ENCODE assay signal across 11 cellular contexts in genomic region chr11:2178055-2178773, GRCh38. TPM values are rescaled to one million over a fixed set of nuclear protein-coding genes. Genes with fewer than 3 reads are reported as not detected.
DNase-seq lines count a peak whose midpoint lies in the region; ATAC-seq, FAIRE-seq and TF ChIP-seq lines count a peak whose summit lies in the region.
"Not testable (repeated sequence)": the region's sequence is repeated elsewhere in the genome, so short reads cannot be mapped to it uniquely, and the experiment has no call there.
"Had no signal": no experiment of that assay in that cellular context is flagged by ENCODE, and none has a peak within 500 bp of the region (broad histone marks: within the 10 kb centered on the region; RNA-seq: fewer than 3 reads in every experiment).

No MANE protein-coding gene starts in this region.

- H3K27me3 ChIP-seq in BLaER1; HCT116 (ENCODE audit: insufficient read depth, low read length); astrocyte (ENCODE audit: insufficient read depth, low read length); fibroblast of lung (ENCODE audit: control insufficient read depth, insufficient read depth, low read length): not testable (repeated sequence)
- H3K27me3 ChIP-seq in HepG2 (ENCODE audit: control insufficient read depth in 1 of 2, insufficient read depth in 2 of 2, low read length in 2 of 2): peaks cover 24 to 72% of the 10 kb centered on the region in 2 experiments

- H3K4me1 Mint-ChIP-seq in astrocyte (ENCODE audit: low read depth, unreplicated experiment) (peaks cover 10% of the 10 kb centered on the region), type B pancreatic cell (ENCODE audit: unreplicated experiment) (peaks cover 17% of the 10 kb centered on the region)
- H3K4me1 Mint-ChIP-seq in neural crest cell: not testable (repeated sequence)

- H3K36me3 ChIP-seq in BLaER1; HCT116 (ENCODE audit: control insufficient read depth in 1 of 2, insufficient read depth in 2 of 2, low read length in 2 of 2); astrocyte (ENCODE audit: insufficient read depth, low read length); fibroblast of lung (ENCODE audit: control insufficient read depth, insufficient read depth, low read length); HepG2 (replicated peaks in 1 of 2; ENCODE audit: control insufficient read depth in 1 of 2, insufficient read depth in 2 of 2, low read length in 2 of 2): not testable (repeated sequence)

- in situ Hi-C loops in HepG2 (cut with HindIII; ENCODE audit: extremely low pct_ligation_motif_present, low pct_unique_long_range_greater_than_20kb): not testable (repeated sequence)

- not testable (repeated sequence) for TF ChIP-seq POLR2A in HCT116 (IDR thresholded peaks at IDR 0.05; ENCODE audit: borderline replicate concordance, extremely low read depth, insufficient read depth, insufficient read length); HepG2 (IDR thresholded peaks at IDR 0.05; ENCODE audit: insufficient read depth in 1 of 2, low read depth in 2 of 2, low read length in 2 of 2)

- TF ChIP-seq RAD21 in HCT116 (IDR thresholded peaks at IDR 0.05; ENCODE audit: low read depth); HepG2 (CRISPR knock-in tag; IDR thresholded peaks at IDR 0.05): not testable (repeated sequence)

- not testable (repeated sequence) for H3K9me2 ChIP-seq in HCT116 (ENCODE audit: insufficient read depth)

- FAIRE-seq in astrocyte (lab: Jason Lieb, UNC); HepG2 (lab: Jason Lieb, UNC): not testable (repeated sequence)

- H3K4me1 ChIP-seq in BLaER1: peaks cover 36% of the 10 kb centered on the region
- H3K4me1 ChIP-seq in HCT116 (ENCODE audit: control insufficient read depth in 1 of 2, insufficient read depth in 2 of 2, low read length in 2 of 2): peaks cover 30 to 63% of the 10 kb centered on the region in 2 experiments
- peaks cover 30% of the 10 kb centered on the region for H3K4me1 ChIP-seq in astrocyte (ENCODE audit: insufficient read depth, low read length)
- H3K4me1 ChIP-seq in fibroblast of lung (ENCODE audit: control insufficient read depth, extremely low read depth, insufficient read depth, low read length): not testable (repeated sequence)
- peaks cover 17% of the 10 kb centered on the region for H3K4me1 ChIP-seq in HepG2 (ENCODE audit: insufficient read depth, low read length)

- H3K9ac ChIP-seq in BLaER1; astrocyte (ENCODE audit: low read length); fibroblast of lung (ENCODE audit: insufficient read depth, low read length); HepG2 (ENCODE audit: insufficient read depth, low read depth, low read length): not testable (repeated sequence)
- peak overlapping the region; percentile 43; the same call in 1 of the 2 replicates for H3K9ac ChIP-seq in HCT116 (ENCODE audit: low read length)

- POLR2A ChIA-PET in HCT116 (lab: Charles Lee); HepG2 (lab: Yijun Ruan, JAX): not testable (repeated sequence)

- CTCF ChIA-PET in HCT116 (lab: Charles Lee): interaction anchor here (0.9 to 1.0 kb wide), 2 partner anchors 9 kb away, joined by 3 read pairs; no protein-coding TSS in a partner anchor
- CTCF ChIA-PET in HepG2 (lab: Yijun Ruan, JAX; ENCODE audit: low intra/inter-chr PET ratio, low total read pairs): not testable (repeated sequence)

- DNase-seq in HCT116 (ENCODE audit: low read depth, low spot score); HepG2 (ENCODE audit: low spot score); neural crest cell (ENCODE audit: low read depth, low spot score); type B pancreatic cell (ENCODE audit: extremely low spot score, unreplicated experiment): not testable (repeated sequence)
- DNase-seq in NCI-H226 (peak; percentile 12), astrocyte (ENCODE audit: low read depth) (peak; percentile 29), fibroblast of lung (ENCODE audit: low read depth in 2 of 2) (peak; percentile 26 to 29)

- H3K9me3 Mint-ChIP-seq in astrocyte (ENCODE audit: unreplicated experiment); neural crest cell; type B pancreatic cell: not testable (repeated sequence)

- WGBS in HepG2 (ENCODE audit: low lambda C conversion rate): 12% methylated on average over 10 of the region's 16 CpGs

- ATAC-seq in HCT116: peak; percentile 0; the same call in 1 of the 2 replicates
- ATAC-seq in HepG2: not testable (repeated sequence)

- not testable (repeated sequence) for H3K9me3 ChIP-seq in BLaER1; HCT116 (ENCODE audit: control insufficient read depth in 1 of 2, insufficient read depth in 1 of 2, low read depth in 1 of 2, low read length in 2 of 2); astrocyte (ENCODE audit: insufficient read depth, low read depth, low read length); fibroblast of lung (ENCODE audit: control insufficient read depth, insufficient read depth, low read depth, low read length); HepG2 (ENCODE audit: low read length)

- H3K79me2 ChIP-seq in HCT116 (ENCODE audit: insufficient read depth, low read length); astrocyte (ENCODE audit: insufficient read depth, low read length); fibroblast of lung (ENCODE audit: control insufficient read depth, insufficient read depth, low read length); HepG2 (ENCODE audit: insufficient read depth, low read length): not testable (repeated sequence)

- not testable (repeated sequence) for H2AFZ ChIP-seq in HCT116 (ENCODE audit: low read depth, low read length, poor library complexity, severe bottlenecking); astrocyte (ENCODE audit: low read depth, low read length); fibroblast of lung (ENCODE audit: low read length); HepG2 (ENCODE audit: low read length)

- H3K4me3 ChIP-seq in BLaER1; astrocyte (ENCODE audit: insufficient read depth, low read depth, low read length); fibroblast of lung (replicated peaks in 1 of 4; ENCODE audit: control extremely low read depth in 1 of 4, insufficient read depth in 1 of 4, low read depth in 3 of 4, low read length in 4 of 4); HepG2 (replicated peaks in 1 of 3; ENCODE audit: insufficient read depth in 1 of 3, low read depth in 2 of 3, low read length in 3 of 3): not testable (repeated sequence)
- peak overlapping the region in 1 of 2 experiments; percentile 30; a peak in 1 of 4 replicates for H3K4me3 ChIP-seq in HCT116 (replicated peaks in 1 of 2; ENCODE audit: low read depth in 1 of 2, low read length in 2 of 2)

- TF ChIP-seq EP300 in HepG2 (IDR thresholded peaks at IDR 0.05; ENCODE audit: low read depth in 2 of 2, low read length in 2 of 2); HepG2 (CRISPR knock-in tag; IDR thresholded peaks at IDR 0.05; ENCODE audit: borderline replicate concordance): not testable (repeated sequence)

- not testable (repeated sequence) for H3K4me3 Mint-ChIP-seq in astrocyte (ENCODE audit: unreplicated experiment); neural crest cell
- peak overlapping the region; percentile 41 for H3K4me3 Mint-ChIP-seq in type B pancreatic cell

- RAD21 ChIA-PET in HCT116 (lab: Charles Lee; ENCODE audit: low non-redundant PET in 1 of 2, low total read pairs in 2 of 2, uncharacterized antibody in 2 of 2, unreplicated experiment in 2 of 2): not testable (repeated sequence)

- TF ChIP-seq CTCF in HCT116 (IDR thresholded peaks at IDR 0.05 in 2 of 3, conservative IDR thresholded peaks at IDR 0.05 in 1 of 3; ENCODE audit: borderline replicate concordance in 1 of 3, insufficient read depth in 1 of 3, low read depth in 2 of 3, low read length in 2 of 3); astrocyte (IDR thresholded peaks at IDR 0.05; ENCODE audit: insufficient read depth, low read depth, low read length); fibroblast of lung (conservative IDR thresholded peaks at IDR 0.05 in 1 of 2, IDR thresholded peaks at IDR 0.05 in 1 of 2; ENCODE audit: low read depth in 1 of 2, low read length in 2 of 2); HepG2 (CRISPR knock-in tag; IDR thresholded peaks at IDR 0.05); neural crest cell (conservative IDR thresholded peaks at IDR 0.05); type B pancreatic cell (conservative IDR thresholded peaks at IDR 0.05): not testable (repeated sequence)

- peaks cover 12% of the 10 kb centered on the region; the same call in 1 of the 2 replicates for H4K20me1 ChIP-seq in BLaER1
- not testable (repeated sequence) for H4K20me1 ChIP-seq in HCT116 (ENCODE audit: insufficient read depth); astrocyte (ENCODE audit: insufficient read depth, low read length); fibroblast of lung (ENCODE audit: control insufficient read depth, extremely low read depth, insufficient read depth, low read length); HepG2 (ENCODE audit: insufficient read depth, low read length)

- H3K27me3 Mint-ChIP-seq in astrocyte (ENCODE audit: low read depth, unreplicated experiment); neural crest cell (ENCODE audit: low read depth); type B pancreatic cell: not testable (repeated sequence)

- not testable (repeated sequence) for H3K27ac Mint-ChIP-seq in astrocyte (ENCODE audit: unreplicated experiment)
- H3K27ac Mint-ChIP-seq in neural crest cell (ENCODE audit: unreplicated experiment) (peak overlapping the region; percentile 9), type B pancreatic cell (peak overlapping the region; percentile 87)

- BruUV-seq in HCT116 (replicated peaks; lab: Mats Ljungman, UMichigan); HepG2 (replicated peaks; lab: Mats Ljungman, UMichigan): not testable (repeated sequence)

- not testable (repeated sequence) for H3K36me3 Mint-ChIP-seq in astrocyte (ENCODE audit: low read depth, unreplicated experiment); neural crest cell (ENCODE audit: low read depth); type B pancreatic cell

- H3K27ac ChIP-seq in BLaER1; HCT116 (ENCODE audit: low read depth, low read length); astrocyte (ENCODE audit: low read depth, low read length); fibroblast of lung (ENCODE audit: insufficient read depth, low read length); HepG2 (ENCODE audit: extremely low read length, insufficient read depth, low read length): not testable (repeated sequence)

- intact Hi-C loops in HCT116 (cut with micrococcal nuclease); HepG2 (cut with micrococcal nuclease; ENCODE audit: unreplicated experiment): not testable (repeated sequence)

- H3K4me2 ChIP-seq in BLaER1 (peak overlapping the region; percentile 77), HCT116 (ENCODE audit: low read length) (peak overlapping the region; percentile 90), astrocyte (ENCODE audit: low read length) (peak overlapping the region; percentile 63)
- H3K4me2 ChIP-seq in fibroblast of lung (ENCODE audit: extremely low read depth, insufficient read depth, low read length); HepG2 (ENCODE audit: low read depth, low read length): not testable (repeated sequence)

RNA-seq across cellular contexts. Expression of gene TH, which starts 6.6 kb away (rescaled TPM):
- total RNA-seq in HCT116 (2021; ENCODE audit: unreplicated experiment) (not detected), astrocyte (not detected in 2 replicates), fibroblast of lung (0.17 TPM in 1 of 2 replicates, not detected in the other), HepG2 (2016; rRNA removed; fragmentation: Illumina TruSeq; extraction: Trizol) (not detected in 2 replicates), neural crest cell (0.61 and 0.68 TPM in 2 replicates), type B pancreatic cell (ENCODE audit: low replicate concordance) (2.2 and 11.1 TPM in 2 replicates)
- polyA plus RNA-seq in HCT116 (2012): 0.31 TPM in 1 of 2 replicates, not detected in the other
- polyA plus RNA-seq in fibroblast of lung (not detected in 2 replicates), HepG2 (2011; rRNA removed) (0.36 and 0.42 TPM in 2 replicates)
- not detected in 2 replicates for polyA plus RNA-seq in fibroblast of lung (2012)
- not detected in 2 replicates for polyA minus RNA-seq in fibroblast of lung (ENCODE audit: low replicate concordance)
- not detected in 2 replicates for total RNA-seq in HepG2 (2016; cell fraction: cytosol; rRNA removed; fragmentation: Illumina TruSeq; extraction: Trizol; ENCODE audit: low read depth)
- total RNA-seq in HepG2 (2016; cell fraction: insoluble cytoplasmic fraction; rRNA removed; fragmentation: Illumina TruSeq; extraction: Trizol): not detected in 2 replicates
- total RNA-seq in HepG2 (2016; cell fraction: membrane; rRNA removed; fragmentation: Illumina TruSeq; extraction: Trizol): not detected in 2 replicates
- total RNA-seq in HepG2 (2016; cell fraction: nucleus; rRNA removed; fragmentation: Illumina TruSeq; extraction: Trizol): not detected in 2 replicates
- polyA plus RNA-seq in HepG2 (2011; cell fraction: cytosol; rRNA removed): 0.08 and 0.15 TPM in 2 replicates
- polyA plus RNA-seq in HepG2 (2011; cell fraction: nucleus; rRNA removed): 3.1 and 4.3 TPM in 2 replicates
- polyA plus RNA-seq in HepG2 (2012): not detected in 2 replicates
- not detected in 2 replicates for polyA plus RNA-seq in HepG2 (2016; cell fraction: cytosol; fragmentation: Illumina TruSeq; extraction: Trizol; ENCODE audit: low read depth)
- polyA plus RNA-seq in HepG2 (2016; cell fraction: insoluble cytoplasmic fraction; fragmentation: Illumina TruSeq; extraction: Trizol; ENCODE audit: low read depth): not detected in 2 replicates
- not detected in 2 replicates for polyA plus RNA-seq in HepG2 (2016; cell fraction: membrane; fragmentation: Illumina TruSeq; extraction: Trizol; ENCODE audit: low read depth)
- polyA plus RNA-seq in HepG2 (2016; cell fraction: nucleus; fragmentation: Illumina TruSeq; extraction: Trizol; ENCODE audit: insufficient read depth, low read depth): not detected in 2 replicates
- polyA minus RNA-seq in HepG2 (2011; rRNA and poly(A)+ RNA removed; ENCODE audit: low replicate concordance): not detected in 2 replicates
- not detected in 2 replicates for polyA minus RNA-seq in HepG2 (2011; cell fraction: cytosol; rRNA and poly(A)+ RNA removed)
- polyA minus RNA-seq in HepG2 (2011; cell fraction: nucleus; rRNA and poly(A)+ RNA removed): not detected in 2 replicates
- total RNA-seq: CD4-positive, alpha-beta memory T cell; H9; HFFc6 had no signal
- polyA plus RNA-seq: CD4-positive, alpha-beta memory T cell had no signal

RNA-seq across cellular contexts. Expression of gene INS, which starts 17.2 kb away (rescaled TPM):
- total RNA-seq in HCT116 (2021; ENCODE audit: unreplicated experiment) (0.44 TPM), astrocyte (not detected in 2 replicates), fibroblast of lung (not detected in 2 replicates), HepG2 (2016; rRNA removed; fragmentation: Illumina TruSeq; extraction: Trizol) (not detected in 2 replicates), neural crest cell (not detected in 2 replicates), type B pancreatic cell (ENCODE audit: low replicate concordance) (1,584 and 3,976 TPM in 2 replicates)
- not detected in 2 replicates for polyA plus RNA-seq in HCT116 (2012)
- polyA plus RNA-seq in fibroblast of lung (not detected in 2 replicates), HepG2 (2011; rRNA removed) (not detected in 2 replicates)
- not detected in 2 replicates for polyA plus RNA-seq in fibroblast of lung (2012)
- not detected in 2 replicates for polyA minus RNA-seq in fibroblast of lung (ENCODE audit: low replicate concordance)
- not detected in 2 replicates for total RNA-seq in HepG2 (2016; cell fraction: cytosol; rRNA removed; fragmentation: Illumina TruSeq; extraction: Trizol; ENCODE audit: low read depth)
- not detected in 2 replicates for total RNA-seq in HepG2 (2016; cell fraction: insoluble cytoplasmic fraction; rRNA removed; fragmentation: Illumina TruSeq; extraction: Trizol)
- total RNA-seq in HepG2 (2016; cell fraction: membrane; rRNA removed; fragmentation: Illumina TruSeq; extraction: Trizol): not detected in 2 replicates
- total RNA-seq in HepG2 (2016; cell fraction: nucleus; rRNA removed; fragmentation: Illumina TruSeq; extraction: Trizol): not detected in 2 replicates
- not detected in 2 replicates for polyA plus RNA-seq in HepG2 (2011; cell fraction: cytosol; rRNA removed)
- not detected in 2 replicates for polyA plus RNA-seq in HepG2 (2011; cell fraction: nucleus; rRNA removed)
- not detected in 2 replicates for polyA plus RNA-seq in HepG2 (2012)
- polyA plus RNA-seq in HepG2 (2016; cell fraction: cytosol; fragmentation: Illumina TruSeq; extraction: Trizol; ENCODE audit: low read depth): not detected in 2 replicates
- not detected in 2 replicates for polyA plus RNA-seq in HepG2 (2016; cell fraction: insoluble cytoplasmic fraction; fragmentation: Illumina TruSeq; extraction: Trizol; ENCODE audit: low read depth)
- not detected in 2 replicates for polyA plus RNA-seq in HepG2 (2016; cell fraction: membrane; fragmentation: Illumina TruSeq; extraction: Trizol; ENCODE audit: low read depth)
- polyA plus RNA-seq in HepG2 (2016; cell fraction: nucleus; fragmentation: Illumina TruSeq; extraction: Trizol; ENCODE audit: insufficient read depth, low read depth): not detected in 2 replicates
- not detected in 2 replicates for polyA minus RNA-seq in HepG2 (2011; rRNA and poly(A)+ RNA removed; ENCODE audit: low replicate concordance)
- polyA minus RNA-seq in HepG2 (2011; cell fraction: cytosol; rRNA and poly(A)+ RNA removed): not detected in 2 replicates
- not detected in 2 replicates for polyA minus RNA-seq in HepG2 (2011; cell fraction: nucleus; rRNA and poly(A)+ RNA removed)
- total RNA-seq: CD4-positive, alpha-beta memory T cell; H9; HFFc6 had no signal
- polyA plus RNA-seq: CD4-positive, alpha-beta memory T cell had no signal

RNA-seq across cellular contexts. Expression of gene IGF2, which starts 39.0 kb away (rescaled TPM):
- total RNA-seq in HCT116 (2021; ENCODE audit: unreplicated experiment) (17.9 TPM), astrocyte (188 and 209 TPM in 2 replicates), fibroblast of lung (under 0.01 and 0.17 TPM in 2 replicates), HepG2 (2016; rRNA removed; fragmentation: Illumina TruSeq; extraction: Trizol) (79.1 and 138 TPM in 2 replicates), neural crest cell (19.0 and 20.1 TPM in 2 replicates), type B pancreatic cell (ENCODE audit: low replicate concordance) (2,350 and 3,865 TPM in 2 replicates)
- polyA plus RNA-seq in HCT116 (2012): 12.4 and 15.4 TPM in 2 replicates
- polyA plus RNA-seq in fibroblast of lung (0.03 and 0.08 TPM in 2 replicates), HepG2 (2011; rRNA removed) (254 and 379 TPM in 2 replicates)
- polyA plus RNA-seq in fibroblast of lung (2012): 0.13 and 1.1 TPM in 2 replicates
- 0.11 and 0.55 TPM in 2 replicates for polyA minus RNA-seq in fibroblast of lung (ENCODE audit: low replicate concordance)
- 150 and 154 TPM in 2 replicates for total RNA-seq in HepG2 (2016; cell fraction: cytosol; rRNA removed; fragmentation: Illumina TruSeq; extraction: Trizol; ENCODE audit: low read depth)
- total RNA-seq in HepG2 (2016; cell fraction: insoluble cytoplasmic fraction; rRNA removed; fragmentation: Illumina TruSeq; extraction: Trizol): 71.0 and 125 TPM in 2 replicates
- 362 and 363 TPM in 2 replicates for total RNA-seq in HepG2 (2016; cell fraction: membrane; rRNA removed; fragmentation: Illumina TruSeq; extraction: Trizol)
- total RNA-seq in HepG2 (2016; cell fraction: nucleus; rRNA removed; fragmentation: Illumina TruSeq; extraction: Trizol): 89.6 and 109 TPM in 2 replicates
- 454 and 616 TPM in 2 replicates for polyA plus RNA-seq in HepG2 (2011; cell fraction: cytosol; rRNA removed)
- 839 and 1,149 TPM in 2 replicates for polyA plus RNA-seq in HepG2 (2011; cell fraction: nucleus; rRNA removed)
- polyA plus RNA-seq in HepG2 (2012): 4,210 and 4,559 TPM in 2 replicates
- polyA plus RNA-seq in HepG2 (2016; cell fraction: cytosol; fragmentation: Illumina TruSeq; extraction: Trizol; ENCODE audit: low read depth): 341 and 387 TPM in 2 replicates
- 1,191 and 1,950 TPM in 2 replicates for polyA plus RNA-seq in HepG2 (2016; cell fraction: insoluble cytoplasmic fraction; fragmentation: Illumina TruSeq; extraction: Trizol; ENCODE audit: low read depth)
- 1,798 and 2,413 TPM in 2 replicates for polyA plus RNA-seq in HepG2 (2016; cell fraction: membrane; fragmentation: Illumina TruSeq; extraction: Trizol; ENCODE audit: low read depth)
- 949 and 1,082 TPM in 2 replicates for polyA plus RNA-seq in HepG2 (2016; cell fraction: nucleus; fragmentation: Illumina TruSeq; extraction: Trizol; ENCODE audit: insufficient read depth, low read depth)
- 0.19 and 781 TPM in 2 replicates for polyA minus RNA-seq in HepG2 (2011; rRNA and poly(A)+ RNA removed; ENCODE audit: low replicate concordance)
- 811 and 1,353 TPM in 2 replicates for polyA minus RNA-seq in HepG2 (2011; cell fraction: cytosol; rRNA and poly(A)+ RNA removed)
- 170 and 248 TPM in 2 replicates for polyA minus RNA-seq in HepG2 (2011; cell fraction: nucleus; rRNA and poly(A)+ RNA removed)
- total RNA-seq: CD4-positive, alpha-beta memory T cell had no signal
- polyA plus RNA-seq: CD4-positive, alpha-beta memory T cell had no signal

Comparison
In these comparisons a context has a peak if more than half of its experiments do, and no peak if none do; other contexts are left out.
1. RNA of gene INS, which starts 17.2 kb away (total RNA-seq): 1,584 to 3,976 TPM in type B pancreatic cell; 0.44 TPM in HCT116 (single experiment), not detected in neural crest cell, not detected in astrocyte, not detected in fibroblast of lung and not detected in HepG2; every median in the first group is over 1,000 times any median in the second.
2. RNA of gene IGF2, which starts 39.0 kb away (total RNA-seq): 2,350 to 3,865 TPM in type B pancreatic cell, 188 to 209 TPM in astrocyte, 71.0 to 363 TPM in HepG2, 19.0 to 20.1 TPM in neural crest cell and 17.9 TPM in HCT116 (single experiment); under 0.01 to 0.17 TPM in fibroblast of lung; every median in the first group is over 10 times any median in the second.